ENCODE assay signal across 25 cellular contexts in genomic region chr3:64000446-64001055, GRCh38. TPM values are rescaled to one million over a fixed set of nuclear protein-coding genes. Genes with fewer than 3 reads are reported as not detected.
DNase-seq lines count a peak whose midpoint lies in the region; ATAC-seq and TF ChIP-seq lines count a peak whose summit lies in the region.
"Had no signal": no experiment of that assay in that cellular context is flagged by ENCODE, and none has a peak within 500 bp of the region (broad histone marks: within the 10 kb centered on the region; RNA-seq: fewer than 3 reads in every experiment).

No MANE protein-coding gene starts in this region.

- peaks cover 22 to 47% (median 35%) of the 10 kb centered on the region in 4 donors for H3K4me1 Mint-ChIP-seq in CD4-positive, CD25-positive, alpha-beta regulatory T cell
- H3K4me1 Mint-ChIP-seq in activated T-helper 2 cell treated with anti-CD3 and anti-CD28 coated beads, Interferon-gamma antibody, Interleukin-2, Interleukin-4, amounts not matched to agents 10 μg/mL and 5 μg/mL and 100 μg/mL, durations not matched to agents 14 hours and 24 hours and 36 hours (ENCODE audit: low read depth), result peaks cover 1% of the 10 kb centered on the region
- H3K4me1 Mint-ChIP-seq: activated B cell treated with CpG ODN at 0.5 μM for 24 hours had no signal

- H3K9me3 Mint-ChIP-seq in CD4-positive, CD25-positive, alpha-beta regulatory T cell, result no peaks in the 10 kb centered on the region
- no peaks in the 10 kb centered on the region for H3K9me3 Mint-ChIP-seq in activated T-helper 2 cell treated with anti-CD3 and anti-CD28 coated beads, Interferon-gamma antibody, Interleukin-2, Interleukin-4, amounts not matched to agents 10 μg/mL and 5 μg/mL and 100 μg/mL, durations not matched to agents 14 hours and 24 hours and 36 hours
- H3K9me3 Mint-ChIP-seq: activated B cell treated with CpG ODN at 0.5 μM for 24 hours; activated naive CD8-positive, alpha-beta T cell treated with anti-CD3 and anti-CD28 coated beads, Interleukin-2, amount 10 ng/mL, durations not matched to agents 7 days and 5 days; type B pancreatic cell had no signal

- H3K27ac ChIP-seq in CD4-positive, CD25-positive, alpha-beta regulatory T cell (ENCODE audit: insufficient read depth, low read length, poor library complexity, severe bottlenecking), result no peak overlapping the region
- no peak overlapping the region for H3K27ac ChIP-seq in IMR-90 (ENCODE audit: insufficient read depth, low read length)
- no peak overlapping the region for H3K27ac ChIP-seq in iPS-20b (ENCODE audit: low read length)
- H3K27ac ChIP-seq: hepatocyte had no signal

- H2AFZ ChIP-seq in IMR-90 (replicated peaks; ENCODE audit: low read length, poor library complexity), result no peak overlapping the region
- H2AFZ ChIP-seq: hepatocyte had no signal

- no peak for TF ChIP-seq CTCF in IMR-90 (conservative IDR thresholded peaks at IDR 0.05; ENCODE audit: low read depth, low read length)

- no peak overlapping the region for H4K5ac ChIP-seq in IMR-90 (ENCODE audit: low read depth, low read length)

- no peak overlapping the region for H2BK5ac ChIP-seq in IMR-90 (ENCODE audit: low read depth, low read length, poor library complexity, severe bottlenecking)

- in situ Hi-C loops in IMR-90 (cut with MboI; ENCODE audit: low sequenced_read_pairs), result no loop called here

- no CpG with 5 or more reads among the region's 9 CpGs for WGBS in IMR-90 (ENCODE audit: extremely low coverage in 2 of 2, insufficient read length in 1 of 2), 2 experiments

- peak overlapping the region in 2 of 3 donors; percentile 26 to 60 for H3K27ac Mint-ChIP-seq in CD4-positive, CD25-positive, alpha-beta regulatory T cell
- H3K27ac Mint-ChIP-seq in activated T-helper 2 cell treated with anti-CD3 and anti-CD28 coated beads, Interferon-gamma antibody, Interleukin-2, Interleukin-4, amounts not matched to agents 10 μg/mL and 5 μg/mL and 100 μg/mL, durations not matched to agents 14 hours and 24 hours and 36 hours, result no peak overlapping the region
- H3K27ac Mint-ChIP-seq: activated B cell treated with CpG ODN at 0.5 μM for 24 hours; activated naive CD8-positive, alpha-beta T cell treated with anti-CD3 and anti-CD28 coated beads, Interleukin-2, amount 10 ng/mL, durations not matched to agents 7 days and 5 days; type B pancreatic cell had no signal

- peaks cover 88% of the 10 kb centered on the region for H3K36me3 ChIP-seq in CD4-positive, CD25-positive, alpha-beta regulatory T cell (ENCODE audit: control insufficient read depth, insufficient read depth, low read length)
- H3K36me3 ChIP-seq in IMR-90 (ENCODE audit: control insufficient read depth, insufficient read depth, low read length) (peaks cover 25% of the 10 kb centered on the region), iPS-20b (ENCODE audit: insufficient read depth, low read depth, low read length) (peaks cover 41% of the 10 kb centered on the region)

- no peak overlapping the region for H2BK15ac ChIP-seq in IMR-90 (ENCODE audit: low read depth, low read length)

- DNase-seq in NCI-H2029 (lab: John Stamatoyannopoulos, UW) (peak; percentile 16), NCI-H2029 treated with DMSO at 0.1 percent for 48 hours (lab: John Stamatoyannopoulos, UW) (no peak), IMR-90 (peak; percentile 52)
- DNase-seq in CD4-positive, CD25-positive, alpha-beta regulatory T cell, result no peak
- DNase-seq in activated T-helper 2 cell treated with anti-CD3 and anti-CD28 coated beads, Interferon-gamma antibody, Interleukin-2, Interleukin-4, amounts not matched to agents 10 μg/mL and 5 μg/mL and 100 μg/mL, durations not matched to agents 14 hours and 24 hours and 36 hours (ENCODE audit: low spot score), result no peak
- DNase-seq: 8988T; activated B cell treated with CpG ODN at 0.5 μM for 24 hours; activated CD4-positive, alpha-beta T cell treated with anti-CD3 and anti-CD28 coated beads, Interleukin-2, amount 50 U/mL, for 48 hours; activated naive CD8-positive, alpha-beta T cell treated with anti-CD3 and anti-CD28 coated beads, Interleukin-2, amount 10 ng/mL, durations not matched to agents 7 days and 5 days; activated T-cell treated with anti-CD3 and anti-CD28 coated beads, Interleukin-2, amount 50 U/mL, for 48 hours; DMS79 treated with DMSO at 0.1 percent for 48 hours; effector CD8-positive, alpha-beta T cell; foreskin melanocyte; NCI-H1417; NCI-H524; RPMI8226; stimulated activated CD4-positive, alpha-beta T cell treated with anti-CD3 and anti-CD28 coated beads, Interleukin-4, amount 100 ng/mL, for 4 hours; T1000 had no signal

- H3K9ac ChIP-seq in IMR-90 (ENCODE audit: low read depth, low read length) (no peak overlapping the region), iPS-20b (ENCODE audit: low read depth, low read length) (no peak overlapping the region; the same call in 1 of the 2 replicates)

- dilution Hi-C loops in IMR-90 (cut with HindIII; ENCODE audit: low sequenced_read_pairs, unreplicated experiment), result no loop called here

- no peak overlapping the region for H2BK20ac ChIP-seq in IMR-90 (ENCODE audit: low read depth, low read length)

- no peak overlapping the region for H4K91ac ChIP-seq in IMR-90 (ENCODE audit: insufficient read depth, low read depth, low read length)

- CTCF ChIA-PET in IMR-90 (lab: Yijun Ruan, JAX), result interaction anchor here (0.6 kb wide), 1 partner anchor 179 kb away, joined by 5 read pairs; no protein-coding TSS in a partner anchor

- no peaks in the 10 kb centered on the region for H3K27me3 Mint-ChIP-seq in CD4-positive, CD25-positive, alpha-beta regulatory T cell
- no peaks in the 10 kb centered on the region for H3K27me3 Mint-ChIP-seq in activated T-helper 2 cell treated with anti-CD3 and anti-CD28 coated beads, Interferon-gamma antibody, Interleukin-2, Interleukin-4, amounts not matched to agents 10 μg/mL and 5 μg/mL and 100 μg/mL, durations not matched to agents 14 hours and 24 hours and 36 hours (ENCODE audit: low read depth)
- H3K27me3 Mint-ChIP-seq: activated B cell treated with CpG ODN at 0.5 μM for 24 hours; activated naive CD8-positive, alpha-beta T cell treated with anti-CD3 and anti-CD28 coated beads, Interleukin-2, amount 10 ng/mL, durations not matched to agents 7 days and 5 days; type B pancreatic cell had no signal

- intact Hi-C loops in IMR-90 (cut with micrococcal nuclease), result no loop called here
- intact Hi-C loops in activated T-helper 2 cell treated with anti-CD3 and anti-CD28 coated beads, Interferon-gamma antibody, Interleukin-2, Interleukin-4, amounts not matched to agents 10 μg/mL and 5 μg/mL and 100 μg/mL, durations not matched to agents 14 hours and 24 hours and 36 hours (cut with micrococcal nuclease), result no loop called here

- H3K27me3 ChIP-seq in CD4-positive, CD25-positive, alpha-beta regulatory T cell (ENCODE audit: control insufficient read depth, insufficient read depth, low read length), result no peaks in the 10 kb centered on the region
- H3K27me3 ChIP-seq in IMR-90 (ENCODE audit: control insufficient read depth, insufficient read depth, low read length), result no peaks in the 10 kb centered on the region
- H3K27me3 ChIP-seq in iPS-20b (ENCODE audit: insufficient read depth, low read length), result no peaks in the 10 kb centered on the region
- H3K27me3 ChIP-seq: hepatocyte had no signal

- H3K4me3 Mint-ChIP-seq in CD4-positive, CD25-positive, alpha-beta regulatory T cell, result no peak overlapping the region
- H3K4me3 Mint-ChIP-seq in activated T-helper 2 cell treated with anti-CD3 and anti-CD28 coated beads, Interferon-gamma antibody, Interleukin-2, Interleukin-4, amounts not matched to agents 10 μg/mL and 5 μg/mL and 100 μg/mL, durations not matched to agents 14 hours and 24 hours and 36 hours (ENCODE audit: low read depth), result no peak overlapping the region
- H3K4me3 Mint-ChIP-seq: activated B cell treated with CpG ODN at 0.5 μM for 24 hours; activated naive CD8-positive, alpha-beta T cell treated with anti-CD3 and anti-CD28 coated beads, Interleukin-2, amount 10 ng/mL, durations not matched to agents 7 days and 5 days; type B pancreatic cell had no signal

- no peak for ATAC-seq in CD4-positive, CD25-positive, alpha-beta regulatory T cell (ENCODE audit: low read depth in 2 of 2)
- ATAC-seq in IMR-90 (ENCODE audit: low read depth), result peak; percentile 68
- no peak for ATAC-seq in GM21381 (IDR thresholded peaks at IDR 0.05; ENCODE audit: unreplicated experiment)
- no peak for ATAC-seq in HG03565 (IDR thresholded peaks at IDR 0.05; ENCODE audit: unreplicated experiment)
- ATAC-seq: SK-N-SH treated with all-trans-retinoic acid at 6 μM for 48 hours had no signal

- no peaks in the 10 kb centered on the region for H3K9me3 ChIP-seq in CD4-positive, CD25-positive, alpha-beta regulatory T cell (ENCODE audit: control insufficient read depth in 2 of 2, low read length in 2 of 2)
- H3K9me3 ChIP-seq in IMR-90 (ENCODE audit: control insufficient read depth, insufficient read depth, low read length) (no peaks in the 10 kb centered on the region), iPS-20b (ENCODE audit: insufficient read depth, low read depth, low read length) (no peaks in the 10 kb centered on the region)

- no peak overlapping the region for H3K18ac ChIP-seq in IMR-90 (ENCODE audit: low read depth, low read length)

- H3K4ac ChIP-seq in IMR-90 (ENCODE audit: low read depth, low read length), result no peak overlapping the region

- no peak overlapping the region for H3K14ac ChIP-seq in IMR-90 (replicated peaks; ENCODE audit: low read depth, low read length)

- no peak overlapping the region for H2AK9ac ChIP-seq in IMR-90 (replicated peaks; ENCODE audit: low read depth, low read length, poor library complexity)

- H2AK5ac ChIP-seq in IMR-90 (ENCODE audit: low read depth, low read length), result no peak overlapping the region

- peaks cover 18 to 46% of the 10 kb centered on the region in 2 experiments for H3K79me1 ChIP-seq in IMR-90 (ENCODE audit: low read depth in 1 of 2, low read length in 2 of 2)

- no peak for TF ChIP-seq RAD21 in IMR-90 (IDR thresholded peaks at IDR 0.05; ENCODE audit: low read length)

- H2BK120ac ChIP-seq in IMR-90 (ENCODE audit: low read depth, low read length), result no peak overlapping the region

- H3K56ac ChIP-seq in IMR-90 (ENCODE audit: extremely low read depth, insufficient read depth, low read length), result no peak overlapping the region

- POLR2A ChIA-PET in IMR-90 (lab: Charles Lee; ENCODE audit: unreplicated experiment), result no interaction called here

- H3K9me1 ChIP-seq in IMR-90 (ENCODE audit: insufficient read depth, low read length), result peaks cover 16% of the 10 kb centered on the region

- no peak overlapping the region for H3K4me2 ChIP-seq in IMR-90 (ENCODE audit: low read depth, low read length)
- H3K4me2 ChIP-seq: hepatocyte had no signal

- H4K20me1 ChIP-seq in IMR-90 (ENCODE audit: insufficient read depth, low read length), result peaks cover 7% of the 10 kb centered on the region; the same call in 1 of the 2 replicates

- TSS peak; percentile 18 for BruUV-seq in IMR-90 (replicated peaks; lab: Mats Ljungman, UMichigan)

- H3K36me3 Mint-ChIP-seq in CD4-positive, CD25-positive, alpha-beta regulatory T cell, result peaks cover 51% of the 10 kb centered on the region
- H3K36me3 Mint-ChIP-seq in activated T-helper 2 cell treated with anti-CD3 and anti-CD28 coated beads, Interferon-gamma antibody, Interleukin-2, Interleukin-4, amounts not matched to agents 10 μg/mL and 5 μg/mL and 100 μg/mL, durations not matched to agents 14 hours and 24 hours and 36 hours (ENCODE audit: low read depth), result peaks cover 61% of the 10 kb centered on the region

- H3K4me3 ChIP-seq in CD4-positive, CD25-positive, alpha-beta regulatory T cell (ENCODE audit: low read depth, low read length), result no peak overlapping the region
- H3K4me3 ChIP-seq in IMR-90 (ENCODE audit: insufficient read depth, low read depth, low read length) (no peak overlapping the region), iPS-20b (ENCODE audit: low read length) (peak overlapping the region; percentile 4; the same call in 1 of the 2 replicates)
- H3K4me3 ChIP-seq: hepatocyte, lung had no signal

- TF ChIP-seq POLR2A in IMR-90 (IDR thresholded peaks at IDR 0.05; ENCODE audit: low read depth, low read length), result no peak

- no peak overlapping the region for H4K8ac ChIP-seq in IMR-90 (ENCODE audit: low read depth in 2 of 2, low read length in 2 of 2)

- H3K23ac ChIP-seq in IMR-90 (ENCODE audit: low read depth, low read length), result no peak overlapping the region

- no peaks in the 10 kb centered on the region for H3K4me1 ChIP-seq in CD4-positive, CD25-positive, alpha-beta regulatory T cell (ENCODE audit: control insufficient read depth, insufficient read depth, low read length, poor library complexity, severe bottlenecking)
- H3K4me1 ChIP-seq in IMR-90 (ENCODE audit: control insufficient read depth, insufficient read depth, low read length), result peaks cover 6% of the 10 kb centered on the region; the same call in 1 of the 2 replicates
- peaks cover 20% of the 10 kb centered on the region for H3K4me1 ChIP-seq in iPS-20b (ENCODE audit: insufficient read depth, low read length)

RNA-seq across cellular contexts. Expression of gene PSMD6, which starts 22.7 kb away (rescaled TPM):
- 86.7 TPM for total RNA-seq in CD4-positive, CD25-positive, alpha-beta regulatory T cell
- polyA plus RNA-seq in CD4-positive, CD25-positive, alpha-beta regulatory T cell, result 100 to 1,000 TPM; 119 to 139 (median 124) TPM
- total RNA-seq in IMR-90 (2012; rRNA removed), result 91.8 and 144 TPM in 2 replicates
- polyA plus RNA-seq in IMR-90 (2012; rRNA removed), result 86.6 and 87.0 TPM in 2 replicates
- polyA plus RNA-seq in IMR-90 (2012; cell fraction: cytosol; rRNA removed), result 36.9 and 48.4 TPM in 2 replicates
- polyA plus RNA-seq in IMR-90 (2012; cell fraction: nucleus; rRNA removed; ENCODE audit: low replicate concordance), result 30.8 and 43.7 TPM in 2 replicates
- 125 and 131 TPM in 2 replicates for total RNA-seq in activated T-helper 2 cell treated with anti-CD3 and anti-CD28 coated beads, Interferon-gamma antibody, Interleukin-2, Interleukin-4, amounts not matched to agents 10 μg/mL and 5 μg/mL and 100 μg/mL, durations not matched to agents 14 hours and 24 hours and 36 hours

Comparison
In these comparisons a context has a peak if more than half of its experiments do, and no peak if none do; other contexts are left out.
1. DNase-seq: peak in NCI-H2029 (single experiment) and IMR-90 (single experiment); none in NCI-H2029 treated with DMSO at 0.1 percent for 48 hours (single experiment), CD4-positive, CD25-positive, alpha-beta regulatory T cell (0 of 3) and activated T-helper 2 cell treated with anti-CD3 and anti-CD28 coated beads, Interferon-gamma antibody, Interleukin-2, Interleukin-4, amounts not matched to agents 10 μg/mL and 5 μg/mL and 100 μg/mL, durations not matched to agents 14 hours and 24 hours and 36 hours (single experiment).